8 cellular contexts compared by ENCODE assay signal in genomic region chr3:130892759-130893239, GRCh38. TPM values are rescaled to one million over a fixed set of nuclear protein-coding genes. Genes with fewer than 3 reads are reported as not detected.
DNase-seq lines count a peak whose midpoint lies in the region; ATAC-seq and TF ChIP-seq lines count a peak whose summit lies in the region.

No MANE protein-coding gene starts in this region.

- peak overlapping the region; percentile 74 for H3K4me3 ChIP-seq in coronary artery

- H3K27me3 Mint-ChIP-seq in WTC11 (ENCODE audit: low read depth) = no peaks in the 10 kb centered on the region

- peak; percentile 37 for ATAC-seq in GM18868 (IDR thresholded peaks at IDR 0.05; ENCODE audit: unreplicated experiment)
- peak; percentile 41 for ATAC-seq in HG03175 (IDR thresholded peaks at IDR 0.05; ENCODE audit: unreplicated experiment)
- peak; percentile 14; the same call in 1 of the 2 replicates for ATAC-seq in WTC11
- ATAC-seq in left lobe of liver = peak; percentile 69

- peak overlapping the region; percentile 87 for H3K4me3 Mint-ChIP-seq in WTC11

- H3K27ac Mint-ChIP-seq in WTC11 = peak overlapping the region; percentile 78

- peak overlapping the region; percentile 92 to 94 for H3K27ac ChIP-seq in coronary artery

- no peaks in the 10 kb centered on the region for H3K9me3 Mint-ChIP-seq in WTC11

- peaks cover 36% of the 10 kb centered on the region for H3K4me1 Mint-ChIP-seq in WTC11

- TF ChIP-seq CTCF in AG09319 (IDR thresholded peaks at IDR 0.05; ENCODE audit: low read depth, low read length) = peak; percentile 81
- peak; percentile 51 for TF ChIP-seq CTCF in WTC11 (IDR thresholded peaks at IDR 0.05)
- peak; percentile 88 for TF ChIP-seq CTCF in coronary artery (IDR thresholded peaks at IDR 0.05)

- DNase-seq in AG09319 (ENCODE audit: extremely low read depth, low read depth) (peak; percentile 52), NCI-H2196 treated with DMSO at 0.1 percent for 48 hours (lab: John Stamatoyannopoulos, UW; ENCODE audit: unreplicated experiment) (peak; percentile 87), WTC11 (ENCODE audit: low spot score) (peak; percentile 46), coronary artery (ENCODE audit: low spot score) (no peak), left lobe of liver (ENCODE audit: low spot score) (peak; percentile 60)
- DNase-seq in stimulated activated CD4-positive, alpha-beta T cell treated with anti-CD3 and anti-CD28 coated beads, Interleukin-2, amount 100 ng/mL, for 48 hours = peak; percentile 34 to 57

- H3K36me3 Mint-ChIP-seq in WTC11 = no peaks in the 10 kb centered on the region

- POLR2A ChIA-PET in WTC11 (lab: Charles Lee) = interaction anchor here (1.8 to 2.6 kb wide), 2 partner anchors 43 to 145 kb away, joined by 6 to 14 read pairs; partner anchors contain the start of gene PIK3R4

- CTCF ChIA-PET in WTC11 (lab: Charles Lee) = interaction anchor here (0.7 to 3.2 kb wide), 17 partner anchors 10 to 412 kb away, joined by 3 to 36 read pairs (median 5); partner anchors contain the start of gene PIK3R4

TF ChIP-seq in WTC11, 78 proteins besides CTCF, POLR2A, EP300 and RAD21:
- TF ChIP-seq ARID4B (CRISPR knock-in tag; IDR thresholded peaks at IDR 0.05; ENCODE audit: borderline replicate concordance) (no peak), EMX1 (CRISPR knock-in tag; IDR thresholded peaks at IDR 0.05) (no peak), STAT6 (CRISPR knock-in tag; conservative IDR thresholded peaks at IDR 0.05; ENCODE audit: low read depth) (no peak), ZNF532 (CRISPR knock-in tag; IDR thresholded peaks at IDR 0.05; ENCODE audit: borderline replicate concordance) (no peak), GTF2I (CRISPR knock-in tag; conservative IDR thresholded peaks at IDR 0.05) (no peak)

RNA-seq across cellular contexts. Expression of gene ATP2C1, which starts 1.1 kb away (rescaled TPM):
- 62.5 to 68.4 TPM (median 67.0 TPM) in 3 replicates for total RNA-seq in WTC11 (2021)
- total RNA-seq in left lobe of liver = 21.4 TPM

Comparison
In these comparisons a context has a peak if more than half of its experiments do, and no peak if none do; other contexts are left out.
1. ATAC-seq: peak in every context shown above with its lines; median percentile 69 in left lobe of liver; 41 in HG03175; 37 in GM18868; 14 in WTC11.